In the genomic region with DNA sequence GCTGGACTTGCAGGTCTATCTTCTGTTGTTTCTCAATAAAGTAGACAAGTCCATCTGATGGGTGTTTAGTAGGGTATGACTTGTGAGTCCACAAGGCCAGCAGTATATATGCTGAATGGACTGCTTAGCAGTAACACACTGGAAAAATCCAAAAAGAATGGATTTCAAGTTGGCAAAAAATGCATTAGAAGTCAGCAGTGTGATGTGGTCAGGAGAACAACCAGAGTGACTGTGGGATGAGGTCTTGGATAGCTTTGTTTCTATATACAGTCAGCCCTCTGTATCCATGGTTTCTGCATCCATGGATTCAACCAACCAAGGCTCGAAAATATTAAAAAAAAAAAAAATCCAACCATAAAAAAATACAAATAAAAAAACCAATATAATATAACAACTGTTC, we compare ENCODE assay signal across 26 cellular contexts. TPM values are rescaled to one million over a fixed set of nuclear protein-coding genes. Genes with fewer than 3 reads are reported as not detected.
DNase-seq lines count a peak whose midpoint lies in the region; ATAC-seq and TF ChIP-seq lines count a peak whose summit lies in the region.
"Had no signal": no experiment of that assay in that cellular context is flagged by ENCODE, and none has a peak within 500 bp of the region (broad histone marks: within the 10 kb centered on the region; RNA-seq: fewer than 3 reads in every experiment).

No MANE protein-coding gene starts in this region.

- H3K36me3 ChIP-seq in left ventricle myocardium inferior = no peaks in the 10 kb centered on the region
- H3K36me3 ChIP-seq in uterus = no peaks in the 10 kb centered on the region
- H3K36me3 ChIP-seq: WERI-Rb-1 had no signal

- TF ChIP-seq CTCF in left ventricle myocardium inferior (IDR thresholded peaks at IDR 0.05; ENCODE audit: borderline replicate concordance) = no peak
- TF ChIP-seq CTCF in chondrocyte (IDR thresholded peaks at IDR 0.05) = no peak
- no peak for TF ChIP-seq CTCF in nephron (IDR thresholded peaks at IDR 0.05; ENCODE audit: unreplicated experiment in 3 of 3)
- TF ChIP-seq CTCF in uterus (IDR thresholded peaks at IDR 0.05) = no peak

- peaks cover 79% of the 10 kb centered on the region for H3K4me1 ChIP-seq in left ventricle myocardium inferior
- H3K4me1 ChIP-seq in uterus = peaks cover 0 to 6% of the 10 kb centered on the region in 2 donors
- H3K4me1 ChIP-seq: thyroid gland had no signal

- ATAC-seq in Right ventricle myocardium inferior = no peak
- ATAC-seq: K562, left cardiac atrium, psoas muscle had no signal

- no peaks in the 10 kb centered on the region for H3K9me3 ChIP-seq in left ventricle myocardium inferior (replicated peaks)
- no peaks in the 10 kb centered on the region for H3K9me3 ChIP-seq in uterus
- H3K9me3 ChIP-seq: psoas muscle, thyroid gland had no signal

- peak overlapping the region; percentile 81 for H3K27ac ChIP-seq in left ventricle myocardium inferior (replicated peaks)
- peak overlapping the region; percentile 92 to 93 for H3K27ac ChIP-seq in uterus
- H3K27ac ChIP-seq: psoas muscle, thyroid gland, WERI-Rb-1 had no signal

- H3K27me3 ChIP-seq in left ventricle myocardium inferior (ENCODE audit: low read depth) (no peaks in the 10 kb centered on the region), uterus (no peaks in the 10 kb centered on the region)
- H3K27me3 ChIP-seq: thyroid gland had no signal

- intact Hi-C loops in left ventricle myocardium inferior (cut with micrococcal nuclease) = no loop called here
- intact Hi-C loops in Right ventricle myocardium inferior (cut with DNase I) = loop anchor here (10.0 kb wide), 1 partner anchor 155 kb away; no protein-coding TSS in a partner anchor
- intact Hi-C loops in uterus (cut with DNase I; ENCODE audit: low total_unique reads) = no loop called here

- H3K27ac Mint-ChIP-seq in chondrocyte (ENCODE audit: unreplicated experiment) (peak overlapping the region; percentile 87), nephron (peak overlapping the region in 2 of 3 experiments; percentile 24 to 47)
- H3K27ac Mint-ChIP-seq: activated naive CD8-positive, alpha-beta T cell treated with anti-CD3 and anti-CD28 coated beads, Interleukin-2, amount 10 ng/mL, durations not matched to agents 7 days and 5 days; T-helper 2 cell treated with Interferon-gamma antibody and Interleukin-4, amounts not matched to agents 5 μg/mL and 100 μg/mL, for 36 hours had no signal

- H3K27me3 Mint-ChIP-seq in chondrocyte (ENCODE audit: low read depth) (no peaks in the 10 kb centered on the region), nephron (ENCODE audit: low read depth) (no peaks in the 10 kb centered on the region)
- H3K27me3 Mint-ChIP-seq: activated naive CD8-positive, alpha-beta T cell treated with anti-CD3 and anti-CD28 coated beads, Interleukin-2, amount 10 ng/mL, durations not matched to agents 7 days and 5 days had no signal

- H3K9me3 Mint-ChIP-seq in chondrocyte (ENCODE audit: low read depth) = no peaks in the 10 kb centered on the region
- no peaks in the 10 kb centered on the region for H3K9me3 Mint-ChIP-seq in nephron
- H3K9me3 Mint-ChIP-seq: activated naive CD8-positive, alpha-beta T cell treated with anti-CD3 and anti-CD28 coated beads, Interleukin-2, amount 10 ng/mL, durations not matched to agents 7 days and 5 days; T-helper 2 cell treated with Interferon-gamma antibody and Interleukin-4, amounts not matched to agents 5 μg/mL and 100 μg/mL, for 36 hours had no signal

- H3K36me3 Mint-ChIP-seq in chondrocyte (ENCODE audit: low read depth) (peaks cover 15% of the 10 kb centered on the region), nephron (ENCODE audit: low read depth) (peaks cover 13% of the 10 kb centered on the region)

- H3K4me3 ChIP-seq in left ventricle myocardium inferior (no peak overlapping the region), uterus (no peak overlapping the region)
- H3K4me3 ChIP-seq: K562, psoas muscle, thyroid gland had no signal

- TF ChIP-seq POLR2A in uterus (IDR thresholded peaks at IDR 0.05) = no peak

- H3K4me1 Mint-ChIP-seq in chondrocyte (ENCODE audit: low read depth) (peaks cover 79% of the 10 kb centered on the region), nephron (peaks cover 32% of the 10 kb centered on the region)

- no peak overlapping the region for H3K4me3 Mint-ChIP-seq in chondrocyte (ENCODE audit: unreplicated experiment)
- no peak overlapping the region for H3K4me3 Mint-ChIP-seq in nephron
- H3K4me3 Mint-ChIP-seq: activated naive CD8-positive, alpha-beta T cell treated with anti-CD3 and anti-CD28 coated beads, Interleukin-2, amount 10 ng/mL, durations not matched to agents 7 days and 5 days; T-helper 2 cell treated with Interferon-gamma antibody and Interleukin-4, amounts not matched to agents 5 μg/mL and 100 μg/mL, for 36 hours had no signal

- DNase-seq in left ventricle myocardium inferior (no peak), Right ventricle myocardium inferior (ENCODE audit: missing footprints) (no peak), chondrocyte (ENCODE audit: low spot score) (no peak), uterus (no peak), HT-29 (ENCODE audit: low spot score) (no peak), NOMO-1 (lab: John Stamatoyannopoulos, UW; ENCODE audit: unreplicated experiment in 2 of 2) (no peak), NCI-H748 treated with DMSO at 0.1 percent for 48 hours (lab: John Stamatoyannopoulos, UW) (no peak)
- DNase-seq: activated CD4-positive, alpha-beta T cell treated with anti-CD3 and anti-CD28 coated beads for 48 hours; activated CD8-positive, alpha-beta memory T cell treated with anti-CD3 and anti-CD28 coated beads for 24 hours; activated gamma-delta T cell; activated naive CD8-positive, alpha-beta T cell treated with anti-CD3 and anti-CD28 coated beads, Interleukin-2, amount 10 ng/mL, durations not matched to agents 7 days and 5 days; effector memory CD4-positive, alpha-beta T cell; erythroblast; hippocampal formation; left cardiac atrium; mammary epithelial cell; NCI-H1105; NCI-H2029; NCI-H774; psoas muscle; stimulated activated naive CD4-positive, alpha-beta T cell treated with Interleukin-2 at 50 U/mL for 16 hours; thyroid gland; WERI-Rb-1 had no signal

RNA-seq across cellular contexts. Expression of gene LPP, which starts 55.8 kb away (rescaled TPM):
- total RNA-seq in left ventricle myocardium inferior = 97.4 TPM
- 114 TPM for total RNA-seq in Right ventricle myocardium inferior
- 174 to 295 TPM (median 288 TPM) in 3 replicates for total RNA-seq in chondrocyte
- 1,000 to 10,000 TPM in 1 of 4 donors, 100 to 1,000 TPM in 3; 180 to 1,374 (median 712) TPM for total RNA-seq in uterus
- 8.6 and 22.1 TPM in 2 replicates for total RNA-seq in HT-29 (2014; rRNA removed; shearing (Covaris generic))
